ENCODE assay signal across 8 cellular contexts in genomic region chr12:94875525-94875924, GRCh38.
DNase-seq lines count a peak whose midpoint lies in the region; ATAC-seq and TF ChIP-seq lines count a peak whose summit lies in the region.

No MANE protein-coding gene starts in this region.

- POLR2A ChIA-PET in PC-9 (lab: Charles Lee; ENCODE audit: unreplicated experiment): no interaction called here

- no peaks in the 10 kb centered on the region for H3K4me1 ChIP-seq in PC-9 (replicated peaks; ENCODE audit: insufficient read depth)

- H3K9me2 ChIP-seq in PC-9 (ENCODE audit: insufficient read depth): no peaks in the 10 kb centered on the region

- H3K36me3 ChIP-seq in PC-9 (ENCODE audit: low read depth): no peaks in the 10 kb centered on the region

- no peak overlapping the region for H3K4me2 ChIP-seq in PC-9

- intact Hi-C loops in PC-9 (cut with micrococcal nuclease; ENCODE audit: unreplicated experiment): loop anchor here (1.0 to 5.0 kb wide), 3 partner anchors 225 to 733 kb away; partner anchors contain the start of gene TMCC3

- ATAC-seq in GM19452 (IDR thresholded peaks at IDR 0.05; ENCODE audit: unreplicated experiment) (peak; percentile 39), HG03565 (IDR thresholded peaks at IDR 0.05; ENCODE audit: unreplicated experiment) (peak; percentile 46)
- ATAC-seq in stimulated activated naive CD8-positive, alpha-beta T cell treated with anti-CD3 and anti-CD28 coated beads, Interleukin-15, amount 100 ng/mL, for 72 hours: peak; percentile 85

- BruUV-seq in PC-9 (replicated peaks; lab: Mats Ljungman, UMichigan): no TSS peak

- no peak overlapping the region for H2AFZ ChIP-seq in PC-9

- H3K4me3 ChIP-seq in PC-9: no peak overlapping the region

- H3K9me3 Mint-ChIP-seq in stimulated activated naive CD8-positive, alpha-beta T cell treated with anti-CD3 and anti-CD28 coated beads, Interleukin-15, amount 100 ng/mL, for 72 hours: no peaks in the 10 kb centered on the region

- CTCF ChIA-PET in PC-9 (lab: Charles Lee): interaction anchor here (0.6 kb wide), 2 partner anchors 161 to 1063 kb away, joined by 4 read pairs; no protein-coding TSS in a partner anchor

- no peaks in the 10 kb centered on the region for H4K20me1 ChIP-seq in PC-9 (ENCODE audit: insufficient read depth)

- H3K4me1 Mint-ChIP-seq in stimulated activated naive CD8-positive, alpha-beta T cell treated with anti-CD3 and anti-CD28 coated beads, Interleukin-15, amount 100 ng/mL, for 72 hours: peaks cover 18% of the 10 kb centered on the region

- no peaks in the 10 kb centered on the region for H3K79me2 ChIP-seq in PC-9 (ENCODE audit: low read depth)

- peaks cover 6% of the 10 kb centered on the region; the same call in 1 of the 2 replicates for H3F3A ChIP-seq in PC-9 (ENCODE audit: insufficient read depth, low read depth)

- H3K4me3 Mint-ChIP-seq in stimulated activated naive CD8-positive, alpha-beta T cell treated with anti-CD3 and anti-CD28 coated beads, Interleukin-15, amount 100 ng/mL, for 72 hours: no peak overlapping the region

- no peaks in the 10 kb centered on the region for H3K9me3 ChIP-seq in PC-9 (ENCODE audit: insufficient read depth, low read depth)

- DNase-seq in ELF-1 (ENCODE audit: low read depth, low spot score): peak; percentile 49
- DNase-seq in PC-9: peak; percentile 21 to 59
- peak; percentile 10 for DNase-seq in fibroblast of the conjunctiva (ENCODE audit: low read depth)
- peak in 1 of 2 donors; percentile 54 for DNase-seq in stimulated activated naive CD8-positive, alpha-beta T cell treated with anti-CD3 and anti-CD28 coated beads, Interleukin-15, amount 100 ng/mL, for 72 hours
- DNase-seq in stimulated activated CD4-positive, alpha-beta T cell treated with anti-CD3 and anti-CD28 coated beads, Interleukin-4, amount 100 ng/mL, for 24 hours: no peak
- DNase-seq in hypothalamus (lab: John Stamatoyannopoulos, UW): no peak

- no peak overlapping the region for H3K27ac ChIP-seq in PC-9

- peaks cover 74% of the 10 kb centered on the region for H3K27me3 Mint-ChIP-seq in stimulated activated naive CD8-positive, alpha-beta T cell treated with anti-CD3 and anti-CD28 coated beads, Interleukin-15, amount 100 ng/mL, for 72 hours

- H3K27me3 ChIP-seq in PC-9 (ENCODE audit: insufficient read depth, low read depth): peaks cover 5% of the 10 kb centered on the region

- peak; percentile 53; the same call in 1 of the 2 replicates for TF ChIP-seq CTCF in PC-9 (conservative IDR thresholded peaks at IDR 0.05)

- H3K27ac Mint-ChIP-seq in stimulated activated naive CD8-positive, alpha-beta T cell treated with anti-CD3 and anti-CD28 coated beads, Interleukin-15, amount 100 ng/mL, for 72 hours: no peak overlapping the region

Comparison
In these comparisons a context has a peak if more than half of its experiments do, and no peak if none do; other contexts are left out.
1. DNase-seq: peak in ELF-1 (single experiment), PC-9 (2 of 2) and fibroblast of the conjunctiva (single experiment); none in stimulated activated CD4-positive, alpha-beta T cell treated with anti-CD3 and anti-CD28 coated beads, Interleukin-4, amount 100 ng/mL, for 24 hours (single experiment) and hypothalamus (0 of 51).
2. Peak in every context shown above with its lines, with median percentiles within 50 percentile points of each other: ATAC-seq.